8 cellular contexts compared by ENCODE assay signal in genomic region chr2:74715071-74715791, GRCh38.
DNase-seq lines count a peak whose midpoint lies in the region; ATAC-seq, FAIRE-seq and TF ChIP-seq lines count a peak whose summit lies in the region.

No MANE protein-coding gene starts in this region.

- H3K27ac Mint-ChIP-seq in activated naive CD4-positive, alpha-beta T cell treated with anti-CD3 and anti-CD28 coated beads, Interleukin-2, amount 10 ng/mL, durations not matched to agents 7 days and 5 days = no peak overlapping the region

- H3K4me1 ChIP-seq in osteoblast (ENCODE audit: insufficient read depth, low read length) (peaks cover 13% of the 10 kb centered on the region), thoracic aorta (ENCODE audit: control insufficient read depth in 1 of 2, low read depth in 2 of 2) (peaks cover 0 to 15% of the 10 kb centered on the region in 2 donors)

- H2AFZ ChIP-seq in osteoblast (ENCODE audit: low read length) = peak overlapping the region; percentile 93

- peak overlapping the region; percentile 94 for H3K4me2 ChIP-seq in osteoblast (ENCODE audit: insufficient read depth, low read length)

- DNase-seq in HCEC 1CT (peak; percentile 69), MG63 (peak; percentile 83), SK-N-DZ (ENCODE audit: low spot score) (peak; percentile 78), glomerular visceral epithelial cell (ENCODE audit: extremely low spot score) (peak; percentile 71), osteoblast (ENCODE audit: insufficient read length, low spot score, missing footprints) (peak; percentile 91), thoracic aorta (ENCODE audit: low spot score) (peak; percentile 40)
- DNase-seq in activated naive CD4-positive, alpha-beta T cell treated with anti-CD3 and anti-CD28 coated beads, Interleukin-2, amount 10 ng/mL, durations not matched to agents 7 days and 5 days = peak; percentile 83

- peak overlapping the region; percentile 71 for H3K4me3 Mint-ChIP-seq in activated naive CD4-positive, alpha-beta T cell treated with anti-CD3 and anti-CD28 coated beads, Interleukin-2, amount 10 ng/mL, durations not matched to agents 7 days and 5 days

- H3K9me3 Mint-ChIP-seq in activated naive CD4-positive, alpha-beta T cell treated with anti-CD3 and anti-CD28 coated beads, Interleukin-2, amount 10 ng/mL, durations not matched to agents 7 days and 5 days = no peaks in the 10 kb centered on the region

- H3K9me3 ChIP-seq in MG63 (no peaks in the 10 kb centered on the region), osteoblast (ENCODE audit: low read depth, low read length) (no peaks in the 10 kb centered on the region), thoracic aorta (no peaks in the 10 kb centered on the region)

- no peaks in the 10 kb centered on the region for H3K79me2 ChIP-seq in osteoblast (ENCODE audit: insufficient read depth, low read length)

- FAIRE-seq in G401.6 (lab: Jason Lieb, UNC) = peak; percentile 95

- no peaks in the 10 kb centered on the region for H3K36me3 Mint-ChIP-seq in activated naive CD4-positive, alpha-beta T cell treated with anti-CD3 and anti-CD28 coated beads, Interleukin-2, amount 10 ng/mL, durations not matched to agents 7 days and 5 days

- no peaks in the 10 kb centered on the region for H4K20me1 ChIP-seq in osteoblast (ENCODE audit: insufficient read depth, low read length)

- CTCF ChIA-PET in activated naive CD4-positive, alpha-beta T cell treated with anti-CD3 and anti-CD28 coated beads, Interleukin-2, amount 10 ng/mL, durations not matched to agents 7 days and 5 days (lab: Charles Lee) = interaction anchor here (0.6 to 6.1 kb wide), 10 partner anchors 10 to 446 kb away, joined by 3 to 90 read pairs (median 4); no protein-coding TSS in a partner anchor

- no peaks in the 10 kb centered on the region for H3K36me3 ChIP-seq in MG63
- no peaks in the 10 kb centered on the region for H3K36me3 ChIP-seq in osteoblast (ENCODE audit: insufficient read depth, low read length)
- H3K36me3 ChIP-seq in thoracic aorta = no peaks in the 10 kb centered on the region

- H3K27me3 Mint-ChIP-seq in activated naive CD4-positive, alpha-beta T cell treated with anti-CD3 and anti-CD28 coated beads, Interleukin-2, amount 10 ng/mL, durations not matched to agents 7 days and 5 days = peaks cover 18% of the 10 kb centered on the region

- H3K4me3 ChIP-seq in MG63 = peak overlapping the region; percentile 45
- peak overlapping the region; percentile 76 for H3K4me3 ChIP-seq in osteoblast (ENCODE audit: insufficient read depth, low read length)
- H3K4me3 ChIP-seq in thoracic aorta = peak overlapping the region; percentile 72

- TF ChIP-seq CTCF in osteoblast (IDR thresholded peaks at IDR 0.05; ENCODE audit: extremely low read depth, low read depth, low read length) = peak; percentile 93
- TF ChIP-seq CTCF in thoracic aorta (IDR thresholded peaks at IDR 0.05) = peak; percentile 84

- H3K27me3 ChIP-seq in MG63 = no peaks in the 10 kb centered on the region
- peaks cover 14% of the 10 kb centered on the region for H3K27me3 ChIP-seq in osteoblast (ENCODE audit: insufficient read depth, low read length)
- H3K27me3 ChIP-seq in thoracic aorta (replicated peaks; ENCODE audit: insufficient read depth) = no peaks in the 10 kb centered on the region

- H3K27ac ChIP-seq in osteoblast (ENCODE audit: low read depth, low read length) (peak overlapping the region; percentile 29), thoracic aorta (peak overlapping the region in 1 of 2 donors; percentile 4)

- ATAC-seq in thoracic aorta (ENCODE audit: insufficient number of reproducible peaks, low FRiP score, low read depth) = peak; percentile 75

- peaks cover 7% of the 10 kb centered on the region for H3K4me1 Mint-ChIP-seq in activated naive CD4-positive, alpha-beta T cell treated with anti-CD3 and anti-CD28 coated beads, Interleukin-2, amount 10 ng/mL, durations not matched to agents 7 days and 5 days

Comparison
In these comparisons a context has a peak if more than half of its experiments do, and no peak if none do; other contexts are left out.
1. DNase-seq: peak in every context shown above with its lines; median percentile 91 in osteoblast; 83 in MG63; 83 in activated naive CD4-positive, alpha-beta T cell treated with anti-CD3 and anti-CD28 coated beads, Interleukin-2, amount 10 ng/mL, durations not matched to agents 7 days and 5 days; 78 in SK-N-DZ; 71 in glomerular visceral epithelial cell; 69 in HCEC 1CT; 40 in thoracic aorta.